ENCODE assay signal across 6 cellular contexts in the genomic region with DNA sequence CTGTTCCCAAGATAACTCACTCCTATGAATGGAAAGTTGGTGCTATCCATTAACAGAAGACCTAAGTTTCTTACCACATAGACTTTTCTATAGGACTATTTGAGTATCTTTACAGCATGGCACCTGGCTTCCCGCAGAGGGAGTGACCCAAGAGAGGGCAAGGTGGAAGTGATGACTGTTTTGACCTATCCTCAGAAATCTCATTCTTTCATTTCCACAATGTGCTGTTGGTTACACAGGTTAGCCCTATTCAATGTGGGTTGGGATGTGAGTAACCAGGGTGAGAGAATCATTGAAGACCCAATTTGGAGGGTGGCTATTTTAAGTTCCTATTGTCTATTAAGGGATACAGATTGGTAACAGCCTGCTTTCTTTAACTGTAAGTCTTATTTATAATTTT.
"Had no signal": no experiment of that assay in that cellular context is flagged by ENCODE, and none has a peak within 500 bp of the region (broad histone marks: within the 10 kb centered on the region; RNA-seq: fewer than 3 reads in every experiment).

No MANE protein-coding gene starts in this region.

- H3K27ac ChIP-seq: HL-60 had no signal

- H3K4me1 Mint-ChIP-seq: GM23338, H9 had no signal

- H3K4me3 ChIP-seq: GM23338 had no signal

- DNase-seq: H9, HCEC 1CT had no signal

- H3K27me3 Mint-ChIP-seq: IgD-negative memory B cell had no signal

- H3K4me3 Mint-ChIP-seq: GM23338, H9, IgD-negative memory B cell had no signal

- ATAC-seq: GM23338, HepG2 had no signal

- H3K9me3 Mint-ChIP-seq: GM23338 had no signal

- H3K27ac Mint-ChIP-seq: GM23338, H9, IgD-negative memory B cell had no signal
